16 cellular contexts compared by ENCODE assay signal in genomic region chr7:40525764-40526163, GRCh38.
"Had no signal": no experiment of that assay in that cellular context is flagged by ENCODE, and none has a peak within 500 bp of the region (broad histone marks: within the 10 kb centered on the region; RNA-seq: fewer than 3 reads in every experiment).

No MANE protein-coding gene starts in this region.

- H3K27ac ChIP-seq: colonic mucosa, heart left ventricle, left ventricle myocardium inferior, neutrophil, tibial nerve had no signal

- H3K9me3 Mint-ChIP-seq: activated CD4-positive, alpha-beta memory T cell treated with anti-CD3 and anti-CD28 coated beads for 36 hours; memory B cell; naive thymus-derived CD8-positive, alpha-beta T cell had no signal

- H3K27ac Mint-ChIP-seq: activated CD4-positive, alpha-beta memory T cell treated with anti-CD3 and anti-CD28 coated beads for 36 hours; activated naive CD8-positive, alpha-beta T cell; memory B cell; naive thymus-derived CD8-positive, alpha-beta T cell had no signal

- H3K4me1 Mint-ChIP-seq: memory B cell had no signal

- FAIRE-seq: frontal cortex, urothelium cell line had no signal

- H3K36me3 ChIP-seq: colonic mucosa, heart left ventricle, left ventricle myocardium inferior, neutrophil, tibial nerve had no signal

- H3K27me3 Mint-ChIP-seq: activated CD4-positive, alpha-beta memory T cell treated with anti-CD3 and anti-CD28 coated beads for 36 hours; activated naive CD8-positive, alpha-beta T cell; memory B cell had no signal

- DNase-seq: activated CD4-positive, alpha-beta memory T cell treated with anti-CD3 and anti-CD28 coated beads for 36 hours; amygdala; colonic mucosa; heart left ventricle; left ventricle myocardium inferior; naive thymus-derived CD8-positive, alpha-beta T cell; stimulated activated CD4-positive, alpha-beta T cell treated with anti-CD3 and anti-CD28 coated beads, Interleukin-12 subunit alpha, Interleukin-12 subunit beta, amount 100 ng/mL, for 4 hours; stimulated activated CD4-positive, alpha-beta T cell treated with anti-CD3 and anti-CD28 coated beads, Interleukin-1b, Interleukin-23, amount 100 ng/mL, for 48 hours; stimulated activated naive CD4-positive, alpha-beta T cell treated with Interleukin-2 at 50 U/mL for 16 hours had no signal

- H3K9me3 ChIP-seq: colonic mucosa, heart left ventricle, left ventricle myocardium inferior, neutrophil, tibial nerve had no signal

- ATAC-seq: heart left ventricle; naive thymus-derived CD8-positive, alpha-beta T cell had no signal

- H3K4me3 ChIP-seq: colonic mucosa, heart left ventricle, left ventricle myocardium inferior, tibial nerve had no signal

- H3K4me3 Mint-ChIP-seq: activated CD4-positive, alpha-beta memory T cell treated with anti-CD3 and anti-CD28 coated beads for 36 hours; activated naive CD8-positive, alpha-beta T cell; brain; memory B cell; naive thymus-derived CD8-positive, alpha-beta T cell had no signal

- H3K4me1 ChIP-seq: colonic mucosa, heart left ventricle, left ventricle myocardium inferior, tibial nerve had no signal

- H3K36me3 Mint-ChIP-seq: activated CD4-positive, alpha-beta memory T cell treated with anti-CD3 and anti-CD28 coated beads for 36 hours; activated naive CD8-positive, alpha-beta T cell; brain; memory B cell had no signal
